Comparison of ENCODE assay signal across 8 cellular contexts in genomic region chr2:30711646-30712085, GRCh38.
DNase-seq lines count a peak whose midpoint lies in the region; ATAC-seq and TF ChIP-seq lines count a peak whose summit lies in the region.

No MANE protein-coding gene starts in this region.

- peaks cover 32% of the 10 kb centered on the region for H3K4me1 Mint-ChIP-seq in CD14-positive monocyte

- no peaks in the 10 kb centered on the region for H3K27me3 ChIP-seq in left lung

- ATAC-seq in GM19351 (IDR thresholded peaks at IDR 0.05; ENCODE audit: unreplicated experiment): peak; percentile 73
- peak; percentile 76 for ATAC-seq in HG03432 (IDR thresholded peaks at IDR 0.05; ENCODE audit: unreplicated experiment)
- ATAC-seq in left lung: peak; percentile 93

- TF ChIP-seq CTCF in CD14-positive monocyte (IDR thresholded peaks at IDR 0.05) (peak; percentile 100), left lung (IDR thresholded peaks at IDR 0.05) (peak; percentile 97 to 99)

- H3K9me3 ChIP-seq in left lung: no peaks in the 10 kb centered on the region

- H3K4me1 ChIP-seq in left lung: peaks cover 3 to 28% of the 10 kb centered on the region in 2 donors

- intact Hi-C loops in CD14-positive monocyte (cut with micrococcal nuclease): loop anchor here (5.0 to 10.0 kb wide), 4 partner anchors 461 to 811 kb away; no protein-coding TSS in a partner anchor
- intact Hi-C loops in left lung (cut with DNase I): loop anchor here in 1 of 2 donors (10.0 kb wide), 1 partner anchor 463 kb away; no protein-coding TSS in a partner anchor

- peak; percentile 84 for DNase-seq in CD14-positive monocyte (ENCODE audit: low spot score)
- peak; percentile 62 for DNase-seq in NCI-H446 treated with DMSO at 0.1 percent for 48 hours (lab: John Stamatoyannopoulos, UW)
- DNase-seq in activated CD4-positive, CD25-positive, alpha-beta regulatory T cell treated with anti-CD3 and anti-CD28 coated beads, Interleukin-2, amount 50 U/mL, for 72 hours: peak; percentile 77
- peak; percentile 52 for DNase-seq in cerebellum (ENCODE audit: low spot score)
- peak in 1 of 2 donors; percentile 87 for DNase-seq in left lung
- peak; percentile 60 to 71 (median 65) for DNase-seq in stimulated activated CD4-positive, alpha-beta T cell treated with anti-CD3 and anti-CD28 coated beads, TNF-alpha, amount 100 ng/mL, for 1 hour (ENCODE audit: low read depth in 3 of 3, low spot score in 1 of 3)

- H3K27ac Mint-ChIP-seq in CD14-positive monocyte: peak overlapping the region in 3 of 7 donors; percentile 8 to 60 (median 46)

- H3K4me3 ChIP-seq in left lung: no peak overlapping the region

- peaks cover 0 to 5% (median 2%) of the 10 kb centered on the region in 3 donors for H3K27me3 Mint-ChIP-seq in CD14-positive monocyte (ENCODE audit: low read depth in 3 of 3)

- peak overlapping the region in 1 of 2 donors; percentile 67 for H3K27ac ChIP-seq in left lung

- no peaks in the 10 kb centered on the region for H3K9me3 Mint-ChIP-seq in CD14-positive monocyte

- no peaks in the 10 kb centered on the region for H3K36me3 Mint-ChIP-seq in CD14-positive monocyte

- H3K36me3 ChIP-seq in left lung: no peaks in the 10 kb centered on the region

- no peak overlapping the region for H3K4me3 Mint-ChIP-seq in CD14-positive monocyte
